In the genomic region with DNA sequence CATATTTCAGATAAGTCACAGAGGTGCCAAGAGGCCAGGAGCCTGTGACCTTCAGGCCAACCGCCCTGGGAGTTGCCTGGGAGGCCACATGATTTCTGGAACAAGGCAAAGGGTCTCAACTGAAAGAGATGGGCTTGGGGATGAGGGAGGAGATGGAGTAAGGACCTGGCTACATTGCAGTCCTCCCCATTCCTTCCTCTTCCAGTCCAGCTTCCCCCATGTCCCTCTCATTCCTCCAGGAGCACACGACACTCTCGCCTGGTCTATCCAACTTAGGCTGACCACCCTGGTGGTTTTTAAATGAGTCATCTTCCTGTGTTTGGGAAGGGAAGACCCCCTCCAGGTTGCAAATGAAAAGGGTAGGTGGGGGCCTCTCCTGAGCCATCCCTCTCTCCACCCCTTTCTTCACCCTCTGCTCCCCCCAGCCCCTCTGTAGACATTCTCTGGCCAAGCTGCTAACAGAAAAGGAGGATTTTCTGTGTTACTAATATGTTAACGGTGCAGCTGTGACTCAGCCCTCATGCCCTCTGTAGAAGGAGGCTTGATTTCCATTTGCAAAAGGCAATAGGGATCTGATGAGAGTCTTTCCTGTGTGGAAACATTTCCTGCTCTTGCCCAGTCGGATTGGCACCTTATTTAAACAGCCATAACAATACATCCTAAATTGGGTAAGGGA, we compare ENCODE assay signal across 1 cellular context.
TF ChIP-seq lines count a peak whose summit lies in the region.

No MANE protein-coding gene starts in this region.

TF ChIP-seq in GM23338, 12 proteins besides CTCF, POLR2A, EP300 and RAD21 (continued from another document):
- TF ChIP-seq, protein P1, sequence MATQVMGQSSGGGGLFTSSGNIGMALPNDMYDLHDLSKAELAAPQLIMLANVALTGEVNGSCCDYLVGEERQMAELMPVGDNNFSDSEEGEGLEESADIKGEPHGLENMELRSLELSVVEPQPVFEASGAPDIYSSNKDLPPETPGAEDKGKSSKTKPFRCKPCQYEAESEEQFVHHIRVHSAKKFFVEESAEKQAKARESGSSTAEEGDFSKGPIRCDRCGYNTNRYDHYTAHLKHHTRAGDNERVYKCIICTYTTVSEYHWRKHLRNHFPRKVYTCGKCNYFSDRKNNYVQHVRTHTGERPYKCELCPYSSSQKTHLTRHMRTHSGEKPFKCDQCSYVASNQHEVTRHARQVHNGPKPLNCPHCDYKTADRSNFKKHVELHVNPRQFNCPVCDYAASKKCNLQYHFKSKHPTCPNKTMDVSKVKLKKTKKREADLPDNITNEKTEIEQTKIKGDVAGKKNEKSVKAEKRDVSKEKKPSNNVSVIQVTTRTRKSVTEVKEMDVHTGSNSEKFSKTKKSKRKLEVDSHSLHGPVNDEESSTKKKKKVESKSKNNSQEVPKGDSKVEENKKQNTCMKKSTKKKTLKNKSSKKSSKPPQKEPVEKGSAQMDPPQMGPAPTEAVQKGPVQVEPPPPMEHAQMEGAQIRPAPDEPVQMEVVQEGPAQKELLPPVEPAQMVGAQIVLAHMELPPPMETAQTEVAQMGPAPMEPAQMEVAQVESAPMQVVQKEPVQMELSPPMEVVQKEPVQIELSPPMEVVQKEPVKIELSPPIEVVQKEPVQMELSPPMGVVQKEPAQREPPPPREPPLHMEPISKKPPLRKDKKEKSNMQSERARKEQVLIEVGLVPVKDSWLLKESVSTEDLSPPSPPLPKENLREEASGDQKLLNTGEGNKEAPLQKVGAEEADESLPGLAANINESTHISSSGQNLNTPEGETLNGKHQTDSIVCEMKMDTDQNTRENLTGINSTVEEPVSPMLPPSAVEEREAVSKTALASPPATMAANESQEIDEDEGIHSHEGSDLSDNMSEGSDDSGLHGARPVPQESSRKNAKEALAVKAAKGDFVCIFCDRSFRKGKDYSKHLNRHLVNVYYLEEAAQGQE (IDR thresholded peaks at IDR 0.05; ENCODE audit: unreplicated experiment) = no peak
- no peak for TF ChIP-seq ZNF114 (CRISPR knock-in tag; IDR thresholded peaks at IDR 0.05)
- TF ChIP-seq, protein P2, sequence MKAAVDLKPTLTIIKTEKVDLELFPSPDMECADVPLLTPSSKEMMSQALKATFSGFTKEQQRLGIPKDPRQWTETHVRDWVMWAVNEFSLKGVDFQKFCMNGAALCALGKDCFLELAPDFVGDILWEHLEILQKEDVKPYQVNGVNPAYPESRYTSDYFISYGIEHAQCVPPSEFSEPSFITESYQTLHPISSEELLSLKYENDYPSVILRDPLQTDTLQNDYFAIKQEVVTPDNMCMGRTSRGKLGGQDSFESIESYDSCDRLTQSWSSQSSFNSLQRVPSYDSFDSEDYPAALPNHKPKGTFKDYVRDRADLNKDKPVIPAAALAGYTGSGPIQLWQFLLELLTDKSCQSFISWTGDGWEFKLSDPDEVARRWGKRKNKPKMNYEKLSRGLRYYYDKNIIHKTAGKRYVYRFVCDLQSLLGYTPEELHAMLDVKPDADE (IDR thresholded peaks at IDR 0.05) = no peak
- no peak for TF ChIP-seq NANOG (IDR thresholded peaks at IDR 0.05; ENCODE audit: borderline replicate concordance)
- TF ChIP-seq, protein P3, sequence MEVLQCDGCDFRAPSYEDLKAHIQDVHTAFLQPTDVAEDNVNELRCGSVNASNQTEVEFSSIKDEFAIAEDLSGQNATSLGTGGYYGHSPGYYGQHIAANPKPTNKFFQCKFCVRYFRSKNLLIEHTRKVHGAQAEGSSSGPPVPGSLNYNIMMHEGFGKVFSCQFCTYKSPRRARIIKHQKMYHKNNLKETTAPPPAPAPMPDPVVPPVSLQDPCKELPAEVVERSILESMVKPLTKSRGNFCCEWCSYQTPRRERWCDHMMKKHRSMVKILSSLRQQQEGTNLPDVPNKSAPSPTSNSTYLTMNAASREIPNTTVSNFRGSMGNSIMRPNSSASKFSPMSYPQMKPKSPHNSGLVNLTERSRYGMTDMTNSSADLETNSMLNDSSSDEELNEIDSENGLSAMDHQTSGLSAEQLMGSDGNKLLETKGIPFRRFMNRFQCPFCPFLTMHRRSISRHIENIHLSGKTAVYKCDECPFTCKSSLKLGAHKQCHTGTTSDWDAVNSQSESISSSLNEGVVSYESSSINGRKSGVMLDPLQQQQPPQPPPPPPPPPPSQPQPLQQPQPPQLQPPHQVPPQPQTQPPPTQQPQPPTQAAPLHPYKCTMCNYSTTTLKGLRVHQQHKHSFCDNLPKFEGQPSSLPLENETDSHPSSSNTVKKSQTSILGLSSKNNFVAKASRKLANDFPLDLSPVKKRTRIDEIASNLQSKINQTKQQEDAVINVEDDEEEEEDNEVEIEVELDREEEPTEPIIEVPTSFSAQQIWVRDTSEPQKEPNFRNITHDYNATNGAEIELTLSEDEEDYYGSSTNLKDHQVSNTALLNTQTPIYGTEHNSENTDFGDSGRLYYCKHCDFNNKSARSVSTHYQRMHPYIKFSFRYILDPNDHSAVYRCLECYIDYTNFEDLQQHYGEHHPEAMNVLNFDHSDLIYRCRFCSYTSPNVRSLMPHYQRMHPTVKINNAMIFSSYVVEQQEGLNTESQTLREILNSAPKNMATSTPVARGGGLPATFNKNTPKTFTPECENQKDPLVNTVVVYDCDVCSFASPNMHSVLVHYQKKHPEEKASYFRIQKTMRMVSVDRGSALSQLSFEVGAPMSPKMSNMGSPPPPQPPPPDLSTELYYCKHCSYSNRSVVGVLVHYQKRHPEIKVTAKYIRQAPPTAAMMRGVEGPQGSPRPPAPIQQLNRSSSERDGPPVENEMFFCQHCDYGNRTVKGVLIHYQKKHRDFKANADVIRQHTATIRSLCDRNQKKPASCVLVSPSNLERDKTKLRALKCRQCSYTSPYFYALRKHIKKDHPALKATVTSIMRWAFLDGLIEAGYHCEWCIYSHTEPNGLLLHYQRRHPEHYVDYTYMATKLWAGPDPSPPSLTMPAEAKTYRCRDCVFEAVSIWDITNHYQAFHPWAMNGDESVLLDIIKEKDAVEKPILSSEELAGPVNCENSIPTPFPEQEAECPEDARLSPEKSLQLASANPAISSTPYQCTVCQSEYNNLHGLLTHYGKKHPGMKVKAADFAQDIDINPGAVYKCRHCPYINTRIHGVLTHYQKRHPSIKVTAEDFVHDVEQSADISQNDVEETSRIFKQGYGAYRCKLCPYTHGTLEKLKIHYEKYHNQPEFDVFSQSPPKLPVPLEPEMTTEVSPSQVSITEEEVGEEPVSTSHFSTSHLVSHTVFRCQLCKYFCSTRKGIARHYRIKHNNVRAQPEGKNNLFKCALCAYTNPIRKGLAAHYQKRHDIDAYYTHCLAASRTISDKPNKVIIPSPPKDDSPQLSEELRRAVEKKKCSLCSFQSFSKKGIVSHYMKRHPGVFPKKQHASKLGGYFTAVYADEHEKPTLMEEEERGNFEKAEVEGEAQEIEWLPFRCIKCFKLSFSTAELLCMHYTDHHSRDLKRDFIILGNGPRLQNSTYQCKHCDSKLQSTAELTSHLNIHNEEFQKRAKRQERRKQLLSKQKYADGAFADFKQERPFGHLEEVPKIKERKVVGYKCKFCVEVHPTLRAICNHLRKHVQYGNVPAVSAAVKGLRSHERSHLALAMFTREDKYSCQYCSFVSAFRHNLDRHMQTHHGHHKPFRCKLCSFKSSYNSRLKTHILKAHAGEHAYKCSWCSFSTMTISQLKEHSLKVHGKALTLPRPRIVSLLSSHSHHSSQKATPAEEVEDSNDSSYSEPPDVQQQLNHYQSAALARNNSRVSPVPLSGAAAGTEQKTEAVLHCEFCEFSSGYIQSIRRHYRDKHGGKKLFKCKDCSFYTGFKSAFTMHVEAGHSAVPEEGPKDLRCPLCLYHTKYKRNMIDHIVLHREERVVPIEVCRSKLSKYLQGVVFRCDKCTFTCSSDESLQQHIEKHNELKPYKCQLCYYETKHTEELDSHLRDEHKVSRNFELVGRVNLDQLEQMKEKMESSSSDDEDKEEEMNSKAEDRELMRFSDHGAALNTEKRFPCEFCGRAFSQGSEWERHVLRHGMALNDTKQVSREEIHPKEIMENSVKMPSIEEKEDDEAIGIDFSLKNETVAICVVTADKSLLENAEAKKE (CRISPR knock-in tag; IDR thresholded peaks at IDR 0.05) = no peak
- no peak for TF ChIP-seq STAT1 (IDR thresholded peaks at IDR 0.05; ENCODE audit: unreplicated experiment)
- TF ChIP-seq POLR2AphosphoS5 (IDR thresholded peaks at IDR 0.05; ENCODE audit: low read depth) = no peak
- no peak for TF ChIP-seq EZH2 (IDR thresholded peaks at IDR 0.05; ENCODE audit: low read depth, unreplicated experiment)
- no peak for TF ChIP-seq JUNB (IDR thresholded peaks at IDR 0.05; ENCODE audit: unreplicated experiment)
- TF ChIP-seq CREB1 (CRISPR knock-in tag; IDR thresholded peaks at IDR 0.05; ENCODE audit: low read depth) = no peak
